28 cellular contexts compared by ENCODE assay signal in genomic region chr7:101255841-101256240, GRCh38. TPM values are rescaled to one million over a fixed set of nuclear protein-coding genes. Genes with fewer than 3 reads are reported as not detected.
"Had no signal": no experiment of that assay in that cellular context is flagged by ENCODE, and none has a peak within 500 bp of the region (broad histone marks: within the 10 kb centered on the region; RNA-seq: fewer than 3 reads in every experiment).

No MANE protein-coding gene starts in this region.

- H2AFZ ChIP-seq: PC-9 had no signal

- H3K4me3 Mint-ChIP-seq: activated CD4-positive, alpha-beta memory T cell treated with anti-CD3 and anti-CD28 coated beads, Interleukin-2, amount 10 ng/mL, durations not matched to agents 7 days and 5 days; activated CD4-positive, alpha-beta T cell treated with anti-CD3 and anti-CD28 coated beads for 36 hours; activated naive CD4-positive, alpha-beta T cell treated with anti-CD3 and anti-CD28 coated beads for 36 hours; activated naive CD8-positive, alpha-beta T cell; activated T-helper 17 cell treated with anti-CD3 and anti-CD28 coated beads, Interleukin-2, amount 50 U/mL, for 72 hours; T-cell had no signal

- H3K9ac ChIP-seq: KMS-11 had no signal

- H3K4me3 ChIP-seq: PC-9 had no signal

- H3K27me3 Mint-ChIP-seq: activated T-helper 17 cell treated with anti-CD3 and anti-CD28 coated beads, Interleukin-2, amount 50 U/mL, for 72 hours had no signal

- H3K36me3 ChIP-seq: brain microvascular endothelial cell had no signal

- DNase-seq: activated CD4-positive, alpha-beta memory T cell treated with anti-CD3 and anti-CD28 coated beads, Interleukin-2, amount 10 ng/mL, durations not matched to agents 7 days and 5 days; activated CD4-positive, alpha-beta T cell treated with anti-CD3 and anti-CD28 coated beads for 36 hours; activated CD4-positive, alpha-beta T cell treated with anti-CD3 and anti-CD28 coated beads, Interleukin-2, amount 50 U/mL, for 1 hour; activated gamma-delta T cell; activated naive CD4-positive, alpha-beta T cell treated with anti-CD3 and anti-CD28 coated beads for 36 hours; activated T-cell treated with anti-CD3 and anti-CD28 coated beads for 4 hours; activated T-cell treated with anti-CD3 and anti-CD28 coated beads, Interleukin-2, amount 50 U/mL, for 48 hours; brain microvascular endothelial cell; cerebellar nuclear complex; NCI-H1105; NCI-H1436; NCI-H1694 treated with DMSO at 0.1 percent for 48 hours; NCI-H2029 treated with DMSO at 0.1 percent for 48 hours; NCI-H345; NCI-H510A; NCI-H526 treated with DMSO at 0.1 percent for 48 hours; NCI-H82; PC-9; SIG-M5; T-cell; WERI-Rb-1 had no signal

- H3K4me2 ChIP-seq: KMS-11, PC-9 had no signal

- H3K27me3 ChIP-seq: brain microvascular endothelial cell had no signal

- H3K9me3 Mint-ChIP-seq: activated CD4-positive, alpha-beta memory T cell treated with anti-CD3 and anti-CD28 coated beads, Interleukin-2, amount 10 ng/mL, durations not matched to agents 7 days and 5 days; activated naive CD4-positive, alpha-beta T cell treated with anti-CD3 and anti-CD28 coated beads for 36 hours; activated T-helper 17 cell treated with anti-CD3 and anti-CD28 coated beads, Interleukin-2, amount 50 U/mL, for 72 hours; T-cell had no signal

- H3K27ac ChIP-seq: brain microvascular endothelial cell, KMS-11, PC-9, WERI-Rb-1 had no signal

- H3K27ac Mint-ChIP-seq: activated CD4-positive, alpha-beta memory T cell treated with anti-CD3 and anti-CD28 coated beads, Interleukin-2, amount 10 ng/mL, durations not matched to agents 7 days and 5 days; activated CD4-positive, alpha-beta T cell treated with anti-CD3 and anti-CD28 coated beads for 36 hours; activated naive CD4-positive, alpha-beta T cell treated with anti-CD3 and anti-CD28 coated beads for 36 hours; activated naive CD8-positive, alpha-beta T cell; activated T-helper 17 cell treated with anti-CD3 and anti-CD28 coated beads, Interleukin-2, amount 50 U/mL, for 72 hours; T-cell had no signal

RNA-seq across cellular contexts. Expression of gene MOGAT3, which starts 55.0 kb away (rescaled TPM):
- total RNA-seq: activated CD4-positive, alpha-beta memory T cell treated with anti-CD3 and anti-CD28 coated beads, Interleukin-2, amount 10 ng/mL, durations not matched to agents 7 days and 5 days; activated CD4-positive, alpha-beta T cell treated with anti-CD3 and anti-CD28 coated beads for 36 hours; activated CD8-positive, alpha-beta memory T cell treated with anti-CD3 and anti-CD28 coated beads for 36 hours; activated naive CD4-positive, alpha-beta T cell treated with anti-CD3 and anti-CD28 coated beads for 36 hours; activated T-helper 17 cell treated with anti-CD3 and anti-CD28 coated beads, Interleukin-2, amount 50 U/mL, for 72 hours; cardiac septum; PC-9; RPMI7951; T-cell; T-helper 2 cell treated with Interferon-gamma antibody and Interleukin-4, amounts not matched to agents 100 ng/mL and 5 ng/mL, for 36 hours had no signal
